Comparison of ENCODE assay signal across 8 cellular contexts in the genomic region with DNA sequence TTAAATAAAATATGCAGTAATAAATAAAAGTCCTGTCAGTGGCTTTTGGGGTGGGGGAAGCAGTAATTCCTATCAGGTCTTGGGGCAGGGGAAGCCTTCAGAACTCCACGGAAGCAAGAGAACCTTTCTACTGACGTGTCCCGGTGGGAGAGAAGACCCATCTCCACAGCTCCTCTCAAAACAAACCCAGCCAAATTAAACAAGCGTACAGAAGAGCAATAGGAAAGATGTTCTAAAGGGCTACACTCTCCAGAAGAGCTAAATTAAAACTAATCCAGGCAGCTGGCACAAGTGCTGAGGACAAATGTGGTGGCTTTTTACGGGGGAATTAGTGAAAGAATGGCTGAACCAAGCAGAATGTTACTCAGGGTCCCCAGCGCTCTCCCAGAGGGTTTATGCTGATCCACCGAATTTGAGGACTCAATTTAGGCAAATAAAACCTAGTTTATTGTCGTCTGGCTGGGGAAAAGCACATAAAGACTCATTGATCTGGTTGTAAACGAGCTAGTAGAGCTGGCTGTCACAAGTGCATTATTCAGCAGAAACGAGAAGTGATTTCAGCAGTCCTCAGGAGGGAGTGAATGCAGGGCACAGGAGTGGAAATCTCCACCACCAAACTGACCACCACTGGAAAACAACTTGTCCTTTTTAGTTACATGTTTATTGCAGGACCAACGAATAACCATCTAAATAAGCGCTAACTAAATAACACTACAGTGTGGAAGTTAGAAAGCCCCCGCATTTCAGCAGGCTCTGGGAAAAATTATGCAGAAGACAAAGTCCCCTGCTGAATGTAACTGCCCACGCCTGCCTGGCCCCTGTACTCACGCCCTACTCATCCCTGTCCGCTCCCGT. TPM values are rescaled to one million over a fixed set of nuclear protein-coding genes. Genes with fewer than 3 reads are reported as not detected.
DNase-seq lines count a peak whose midpoint lies in the region; ATAC-seq and TF ChIP-seq lines count a peak whose summit lies in the region.

No MANE protein-coding gene starts in this region.

- H2BK15ac ChIP-seq in mesendoderm (replicated peaks; ENCODE audit: low read depth): no peak overlapping the region

- H3K27ac Mint-ChIP-seq in activated T-helper 2 cell treated with anti-CD3 and anti-CD28 coated beads, Interferon-gamma antibody, Interleukin-2, Interleukin-4, amounts not matched to agents 10 μg/mL and 5 μg/mL and 100 μg/mL, durations not matched to agents 14 hours and 24 hours and 36 hours: peak overlapping the region; percentile 5

- peak overlapping the region; percentile 66 for H3K23ac ChIP-seq in mesendoderm (ENCODE audit: low read length)

- H2BK120ac ChIP-seq in mesendoderm (ENCODE audit: low read depth, low read length): no peak overlapping the region

- H3K79me2 ChIP-seq in mesendoderm (ENCODE audit: control insufficient read depth, insufficient read depth, low read length): no peaks in the 10 kb centered on the region

- no peaks in the 10 kb centered on the region for H3K36me3 ChIP-seq in mesendoderm (ENCODE audit: control insufficient read depth, insufficient read depth, low read length)

- POLR2A ChIA-PET in AG04449 (lab: Yijun Ruan, JAX): no interaction called here
- POLR2A ChIA-PET in HEK293T (lab: Yijun Ruan, JAX): interaction anchor here (1.2 kb wide), 1 partner anchor 691 kb away, joined by 3 read pairs; no protein-coding TSS in a partner anchor

- H3K4me2 ChIP-seq in mesendoderm (ENCODE audit: low read length): no peak overlapping the region

- H2AK5ac ChIP-seq in mesendoderm (ENCODE audit: low read length): no peak overlapping the region

- H2BK5ac ChIP-seq in mesendoderm (ENCODE audit: low read length): no peak overlapping the region

- no peak overlapping the region for H3K56ac ChIP-seq in mesendoderm (ENCODE audit: low read length)

- H3K4me1 ChIP-seq in mesendoderm (ENCODE audit: control insufficient read depth, low read depth, low read length): no peaks in the 10 kb centered on the region

- H4K5ac ChIP-seq in mesendoderm (ENCODE audit: low read length): no peak overlapping the region

- ATAC-seq in HG02763 (IDR thresholded peaks at IDR 0.05; ENCODE audit: unreplicated experiment): no peak

- no peaks in the 10 kb centered on the region for H3K79me1 ChIP-seq in mesendoderm (ENCODE audit: low read length)

- H3K36me3 Mint-ChIP-seq in activated T-helper 2 cell treated with anti-CD3 and anti-CD28 coated beads, Interferon-gamma antibody, Interleukin-2, Interleukin-4, amounts not matched to agents 10 μg/mL and 5 μg/mL and 100 μg/mL, durations not matched to agents 14 hours and 24 hours and 36 hours (ENCODE audit: low read depth): no peaks in the 10 kb centered on the region

- intact Hi-C loops in activated T-helper 2 cell treated with anti-CD3 and anti-CD28 coated beads, Interferon-gamma antibody, Interleukin-2, Interleukin-4, amounts not matched to agents 10 μg/mL and 5 μg/mL and 100 μg/mL, durations not matched to agents 14 hours and 24 hours and 36 hours (cut with micrococcal nuclease): no loop called here

- no peak overlapping the region for H3K9ac ChIP-seq in mesendoderm (ENCODE audit: low read length)

- H3K4me3 ChIP-seq in AG04449 (ENCODE audit: low read depth, low read length) (peak overlapping the region; percentile 19; the same call in 1 of the 2 replicates), mesendoderm (ENCODE audit: low read length) (no peak overlapping the region)

- no peak overlapping the region for H4K8ac ChIP-seq in mesendoderm (ENCODE audit: low read depth, low read length)

- H3K18ac ChIP-seq in mesendoderm (ENCODE audit: low read length): no peak overlapping the region

- H3K4me3 Mint-ChIP-seq in activated T-helper 2 cell treated with anti-CD3 and anti-CD28 coated beads, Interferon-gamma antibody, Interleukin-2, Interleukin-4, amounts not matched to agents 10 μg/mL and 5 μg/mL and 100 μg/mL, durations not matched to agents 14 hours and 24 hours and 36 hours (ENCODE audit: low read depth): no peak overlapping the region

- no peak overlapping the region for H3K27ac ChIP-seq in mesendoderm (ENCODE audit: low read depth, low read length)

- no peak for TF ChIP-seq CTCF in AG04449 (IDR thresholded peaks at IDR 0.05; ENCODE audit: insufficient read depth, low read length, missing control alignments)

- no peak for DNase-seq in AG04449 (ENCODE audit: low read depth, low spot score)
- peak; percentile 65 for DNase-seq in HEK293T (ENCODE audit: extremely low spot score)
- DNase-seq in activated T-helper 2 cell treated with anti-CD3 and anti-CD28 coated beads, Interferon-gamma antibody, Interleukin-2, Interleukin-4, amounts not matched to agents 10 μg/mL and 5 μg/mL and 100 μg/mL, durations not matched to agents 14 hours and 24 hours and 36 hours (ENCODE audit: low spot score): no peak
- peak; percentile 43 for DNase-seq in mesendoderm
- no peak for DNase-seq in activated CD4-positive, CD25-positive, alpha-beta regulatory T cell treated with anti-CD3 and anti-CD28 coated beads, Interleukin-2, amount 50 U/mL, for 72 hours
- no peak for DNase-seq in dedifferentiated amniotic fluid mesenchymal stem cell (ENCODE audit: extremely low spot score)
- DNase-seq in iPS-NIHi7 (ENCODE audit: extremely low spot score): no peak

- H3K4ac ChIP-seq in mesendoderm (ENCODE audit: low read depth, low read length): no peak overlapping the region

- no peaks in the 10 kb centered on the region for H3K9me3 Mint-ChIP-seq in activated T-helper 2 cell treated with anti-CD3 and anti-CD28 coated beads, Interferon-gamma antibody, Interleukin-2, Interleukin-4, amounts not matched to agents 10 μg/mL and 5 μg/mL and 100 μg/mL, durations not matched to agents 14 hours and 24 hours and 36 hours

- peaks cover 6% of the 10 kb centered on the region for H3K4me1 Mint-ChIP-seq in activated T-helper 2 cell treated with anti-CD3 and anti-CD28 coated beads, Interferon-gamma antibody, Interleukin-2, Interleukin-4, amounts not matched to agents 10 μg/mL and 5 μg/mL and 100 μg/mL, durations not matched to agents 14 hours and 24 hours and 36 hours (ENCODE audit: low read depth)

- WGBS in mesendoderm (ENCODE audit: extremely low coverage, insufficient coverage, low lambda C conversion rate): no CpG with 5 or more reads among the region's 17 CpGs

- CTCF ChIA-PET in AG04449 (lab: Yijun Ruan, JAX): interaction anchor here (1.2 to 4.3 kb wide), 4 partner anchors 9 to 682 kb away, joined by 5 to 29 read pairs (median 13); no protein-coding TSS in a partner anchor
- CTCF ChIA-PET in HEK293T (lab: Yijun Ruan, JAX): no interaction called here

- H3K27me3 ChIP-seq in mesendoderm (ENCODE audit: insufficient read depth, low read length, poor library complexity): no peaks in the 10 kb centered on the region

- peaks cover 15% of the 10 kb centered on the region for H3K27me3 Mint-ChIP-seq in activated T-helper 2 cell treated with anti-CD3 and anti-CD28 coated beads, Interferon-gamma antibody, Interleukin-2, Interleukin-4, amounts not matched to agents 10 μg/mL and 5 μg/mL and 100 μg/mL, durations not matched to agents 14 hours and 24 hours and 36 hours (ENCODE audit: low read depth)

TF ChIP-seq in HEK293T, 16 proteins besides CTCF, POLR2A, EP300 and RAD21:
- TF ChIP-seq LEF1 (IDR thresholded peaks at IDR 0.05; ENCODE audit: borderline replicate concordance) (no peak), TARDBP (IDR thresholded peaks at IDR 0.05) (no peak), CTBP1 (IDR thresholded peaks at IDR 0.05; ENCODE audit: borderline replicate concordance) (peak; percentile 54; the same call in 1 of the 2 replicates)
- TF ChIP-seq, protein P1, sequence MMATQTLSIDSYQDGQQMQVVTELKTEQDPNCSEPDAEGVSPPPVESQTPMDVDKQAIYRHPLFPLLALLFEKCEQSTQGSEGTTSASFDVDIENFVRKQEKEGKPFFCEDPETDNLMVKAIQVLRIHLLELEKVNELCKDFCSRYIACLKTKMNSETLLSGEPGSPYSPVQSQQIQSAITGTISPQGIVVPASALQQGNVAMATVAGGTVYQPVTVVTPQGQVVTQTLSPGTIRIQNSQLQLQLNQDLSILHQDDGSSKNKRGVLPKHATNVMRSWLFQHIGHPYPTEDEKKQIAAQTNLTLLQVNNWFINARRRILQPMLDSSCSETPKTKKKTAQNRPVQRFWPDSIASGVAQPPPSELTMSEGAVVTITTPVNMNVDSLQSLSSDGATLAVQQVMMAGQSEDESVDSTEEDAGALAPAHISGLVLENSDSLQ (IDR thresholded peaks at IDR 0.05): peak; percentile 91
TF ChIP-seq in HEK293T: peak in this region for 2.

RNA-seq across cellular contexts. Expression of a gene that starts 13.5 kb away (rescaled TPM):
- total RNA-seq in activated T-helper 2 cell treated with anti-CD3 and anti-CD28 coated beads, Interferon-gamma antibody, Interleukin-2, Interleukin-4, amounts not matched to agents 10 μg/mL and 5 μg/mL and 100 μg/mL, durations not matched to agents 14 hours and 24 hours and 36 hours: not detected in 2 replicates
- polyA plus RNA-seq in mesendoderm (2013, experiment 1 of 2): not detected
- polyA plus RNA-seq in mesendoderm (2013, experiment 2 of 2): not detected

Comparison
In these comparisons a context has a peak if more than half of its experiments do, and no peak if none do; other contexts are left out.
1. DNase-seq: peak in HEK293T (single experiment) and mesendoderm (single experiment); none in AG04449 (single experiment), activated T-helper 2 cell treated with anti-CD3 and anti-CD28 coated beads, Interferon-gamma antibody, Interleukin-2, Interleukin-4, amounts not matched to agents 10 μg/mL and 5 μg/mL and 100 μg/mL, durations not matched to agents 14 hours and 24 hours and 36 hours (single experiment), activated CD4-positive, CD25-positive, alpha-beta regulatory T cell treated with anti-CD3 and anti-CD28 coated beads, Interleukin-2, amount 50 U/mL, for 72 hours (single experiment), dedifferentiated amniotic fluid mesenchymal stem cell (single experiment) and iPS-NIHi7 (single experiment).